Comparison of ENCODE assay signal across 19 cellular contexts in the genomic region with DNA sequence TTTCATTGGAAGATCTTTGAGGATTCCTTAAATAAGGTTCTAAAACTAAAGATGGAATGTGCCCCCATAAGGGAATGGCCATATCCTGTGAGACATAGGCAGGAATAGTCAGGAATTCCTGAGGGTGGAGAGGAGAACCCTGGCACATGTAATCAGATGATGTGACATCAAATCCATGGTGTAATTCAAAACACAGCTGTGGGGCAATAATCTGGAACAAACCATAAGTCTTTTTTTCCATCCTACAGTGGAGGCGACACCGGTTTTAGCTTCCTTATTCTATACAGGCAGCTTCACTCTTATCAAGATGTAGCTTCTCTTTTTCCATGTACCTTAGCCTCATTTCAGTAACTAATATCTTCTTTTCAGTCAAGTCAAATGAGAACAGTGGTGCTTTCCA.
DNase-seq lines count a peak whose midpoint lies in the region; ATAC-seq and TF ChIP-seq lines count a peak whose summit lies in the region.
"Had no signal": no experiment of that assay in that cellular context is flagged by ENCODE, and none has a peak within 500 bp of the region (broad histone marks: within the 10 kb centered on the region; RNA-seq: fewer than 3 reads in every experiment).

No MANE protein-coding gene starts in this region.

- H3K4me3 ChIP-seq in NB4 (ENCODE audit: low read depth, low read length): no peak overlapping the region
- no peak overlapping the region for H3K4me3 ChIP-seq in cardiac fibroblast (replicated peaks in 1 of 2; ENCODE audit: low read depth in 2 of 2, low read length in 2 of 2)
- H3K4me3 ChIP-seq in osteoblast (ENCODE audit: insufficient read depth, low read length): no peak overlapping the region
- H3K4me3 ChIP-seq: GM23338 had no signal

- H3K4me1 Mint-ChIP-seq in activated T-helper 17 cell treated with anti-CD3 and anti-CD28 coated beads, Interleukin-2, amount 50 U/mL, for 72 hours: no peaks in the 10 kb centered on the region
- H3K4me1 Mint-ChIP-seq: naive thymus-derived CD4-positive, alpha-beta T cell had no signal

- no peaks in the 10 kb centered on the region for H3K79me2 ChIP-seq in osteoblast (ENCODE audit: insufficient read depth, low read length)

- no peak overlapping the region for H3K4me2 ChIP-seq in osteoblast (ENCODE audit: insufficient read depth, low read length)
- H3K4me2 ChIP-seq: GM23338 had no signal

- no peaks in the 10 kb centered on the region for H3K9me3 Mint-ChIP-seq in activated T-helper 17 cell treated with anti-CD3 and anti-CD28 coated beads, Interleukin-2, amount 50 U/mL, for 72 hours
- H3K9me3 Mint-ChIP-seq: dendritic cell treated with granulocyte-macrophage colony-stimulating factor and Interleukin-4, amounts not matched to agents 40 ng/mL and 50 ng/mL, for 4 days; naive thymus-derived CD4-positive, alpha-beta T cell had no signal

- H3K9me3 ChIP-seq in osteoblast (ENCODE audit: low read depth, low read length): no peaks in the 10 kb centered on the region

- DNase-seq in GM03348 (ENCODE audit: low spot score) (peak; percentile 41), NB4 (ENCODE audit: low read depth) (peak; percentile 9), cardiac fibroblast (ENCODE audit: low read depth in 2 of 2) (peak; percentile 48 to 52), osteoblast (ENCODE audit: insufficient read length, low spot score, missing footprints) (peak; percentile 58), ecto neural progenitor cell (ENCODE audit: low spot score) (no peak)
- DNase-seq: activated CD4-positive, CD25-positive, alpha-beta regulatory T cell treated with anti-CD3 and anti-CD28 coated beads, Interleukin-2, amount 50 U/mL, for 72 hours; head of caudate nucleus; islet precursor cell; mammary epithelial cell; naive thymus-derived CD4-positive, alpha-beta T cell; NCI-H2029; NCI-H446; SHP77; stimulated activated CD4-positive, alpha-beta T cell treated with anti-CD3 and anti-CD28 coated beads, Interleukin-4, amount 100 ng/mL, for 1 hour had no signal

- TF ChIP-seq CTCF in NB4 (IDR thresholded peaks at IDR 0.05; ENCODE audit: low read depth, low read length) (no peak), cardiac fibroblast (IDR thresholded peaks at IDR 0.05; ENCODE audit: low read depth, low read length) (no peak), osteoblast (IDR thresholded peaks at IDR 0.05; ENCODE audit: extremely low read depth, low read depth, low read length) (no peak)

- ATAC-seq in activated T-helper 17 cell treated with anti-CD3 and anti-CD28 coated beads, Interleukin-2, amount 50 U/mL, for 72 hours (replicated peaks): no peak
- no peak for ATAC-seq in HG03457 (IDR thresholded peaks at IDR 0.05; ENCODE audit: unreplicated experiment)
- ATAC-seq: GM23338; naive thymus-derived CD4-positive, alpha-beta T cell had no signal

- H3K36me3 ChIP-seq in osteoblast (ENCODE audit: insufficient read depth, low read length): no peaks in the 10 kb centered on the region

- no peak overlapping the region for H3K27ac ChIP-seq in osteoblast (ENCODE audit: low read depth, low read length)
- H3K27ac ChIP-seq: epithelial cell of prostate had no signal

- H3K27me3 Mint-ChIP-seq in activated T-helper 17 cell treated with anti-CD3 and anti-CD28 coated beads, Interleukin-2, amount 50 U/mL, for 72 hours: no peaks in the 10 kb centered on the region
- H3K27me3 Mint-ChIP-seq: dendritic cell treated with granulocyte-macrophage colony-stimulating factor and Interleukin-4, amounts not matched to agents 40 ng/mL and 50 ng/mL, for 4 days had no signal

- no peaks in the 10 kb centered on the region for H4K20me1 ChIP-seq in osteoblast (ENCODE audit: insufficient read depth, low read length)

- H3K27ac Mint-ChIP-seq in activated T-helper 17 cell treated with anti-CD3 and anti-CD28 coated beads, Interleukin-2, amount 50 U/mL, for 72 hours: no peak overlapping the region
- H3K27ac Mint-ChIP-seq: dendritic cell treated with granulocyte-macrophage colony-stimulating factor and Interleukin-4, amounts not matched to agents 40 ng/mL and 50 ng/mL, for 4 days; GM23338; naive thymus-derived CD4-positive, alpha-beta T cell had no signal

- no peak for TF ChIP-seq POLR2A in NB4 (IDR thresholded peaks at IDR 0.05; ENCODE audit: extremely low read depth, insufficient read length)

- H3K27me3 ChIP-seq in osteoblast (ENCODE audit: insufficient read depth, low read length): no peaks in the 10 kb centered on the region

- no peak overlapping the region for H3K4me3 Mint-ChIP-seq in activated T-helper 17 cell treated with anti-CD3 and anti-CD28 coated beads, Interleukin-2, amount 50 U/mL, for 72 hours
- H3K4me3 Mint-ChIP-seq: dendritic cell treated with granulocyte-macrophage colony-stimulating factor and Interleukin-4, amounts not matched to agents 40 ng/mL and 50 ng/mL, for 4 days; GM23338; naive thymus-derived CD4-positive, alpha-beta T cell had no signal

- H3K36me3 Mint-ChIP-seq in activated T-helper 17 cell treated with anti-CD3 and anti-CD28 coated beads, Interleukin-2, amount 50 U/mL, for 72 hours (ENCODE audit: low read depth): no peaks in the 10 kb centered on the region
- H3K36me3 Mint-ChIP-seq: naive thymus-derived CD4-positive, alpha-beta T cell had no signal

- no peaks in the 10 kb centered on the region for H3K4me1 ChIP-seq in osteoblast (ENCODE audit: insufficient read depth, low read length)

- no peak overlapping the region for H2AFZ ChIP-seq in osteoblast (ENCODE audit: low read length)
- H2AFZ ChIP-seq: GM23338 had no signal
